In genomic region chr3:40877651-40878463, GRCh38 we compare ENCODE assay signal across 10 cellular contexts.
DNase-seq lines count a peak whose midpoint lies in the region; ATAC-seq, FAIRE-seq and TF ChIP-seq lines count a peak whose summit lies in the region.
"Had no signal": no experiment of that assay in that cellular context is flagged by ENCODE, and none has a peak within 500 bp of the region (broad histone marks: within the 10 kb centered on the region; RNA-seq: fewer than 3 reads in every experiment).

No MANE protein-coding gene starts in this region.

- in situ Hi-C loops in astrocyte of the cerebellum (cut with HindIII; ENCODE audit: low sequenced_read_pairs), result no loop called here
- in situ Hi-C loops in transverse colon (cut with MboI; ENCODE audit: low pct_ligation_motif_present in 1 of 4, low pct_unique_long_range_greater_than_20kb in 1 of 4, low sequenced_read_pairs in 3 of 4), result no loop called here

- peaks cover 5% of the 10 kb centered on the region for H3K9me3 Mint-ChIP-seq in neural crest cell
- H3K9me3 Mint-ChIP-seq in stimulated activated naive CD8-positive, alpha-beta T cell treated with anti-CD3 and anti-CD28 coated beads, Interleukin-15, amount 100 ng/mL, for 72 hours, result peaks cover 0 to 4% of the 10 kb centered on the region in 2 donors
- H3K9me3 Mint-ChIP-seq: natural killer cell had no signal

- peak overlapping the region; percentile 69 for H3K27ac Mint-ChIP-seq in neural crest cell (ENCODE audit: unreplicated experiment)
- H3K27ac Mint-ChIP-seq in stimulated activated naive CD8-positive, alpha-beta T cell treated with anti-CD3 and anti-CD28 coated beads, Interleukin-15, amount 100 ng/mL, for 72 hours, result no peak overlapping the region
- H3K27ac Mint-ChIP-seq: natural killer cell had no signal

- H3K36me3 Mint-ChIP-seq in neural crest cell (ENCODE audit: low read depth), result no peaks in the 10 kb centered on the region
- H3K36me3 Mint-ChIP-seq: natural killer cell had no signal

- no peak for FAIRE-seq in urothelium cell line (lab: Jason Lieb, UNC)

- H3K4me3 ChIP-seq in astrocyte of the cerebellum (ENCODE audit: low read depth, low read length) (no peak overlapping the region), transverse colon (no peak overlapping the region)

- no peak overlapping the region for H3K4me3 Mint-ChIP-seq in neural crest cell
- no peak overlapping the region for H3K4me3 Mint-ChIP-seq in stimulated activated naive CD8-positive, alpha-beta T cell treated with anti-CD3 and anti-CD28 coated beads, Interleukin-15, amount 100 ng/mL, for 72 hours
- H3K4me3 Mint-ChIP-seq: natural killer cell had no signal

- WGBS in transverse colon (ENCODE audit: low coverage in 1 of 2), 2 donors, result 52 to 69% methylated on average over 3 to 11 of the region's 11 CpGs

- TF ChIP-seq EP300 in transverse colon (IDR thresholded peaks at IDR 0.05; ENCODE audit: low read depth), result no peak

- no peaks in the 10 kb centered on the region for H3K9me3 ChIP-seq in transverse colon

- H3K27me3 Mint-ChIP-seq in neural crest cell (ENCODE audit: low read depth), result no peaks in the 10 kb centered on the region
- H3K27me3 Mint-ChIP-seq in stimulated activated naive CD8-positive, alpha-beta T cell treated with anti-CD3 and anti-CD28 coated beads, Interleukin-15, amount 100 ng/mL, for 72 hours, result peaks cover 6% of the 10 kb centered on the region

- TF ChIP-seq CTCF in astrocyte of the cerebellum (IDR thresholded peaks at IDR 0.05; ENCODE audit: low read depth, low read length, missing control alignments), result no peak
- no peak for TF ChIP-seq CTCF in neural crest cell (conservative IDR thresholded peaks at IDR 0.05)
- no peak for TF ChIP-seq CTCF in transverse colon (IDR thresholded peaks at IDR 0.05)

- DNase-seq in astrocyte of the cerebellum (ENCODE audit: low read depth), result peak; percentile 98
- DNase-seq in globus pallidus (ENCODE audit: low spot score), result peak; percentile 72
- DNase-seq in neural crest cell (ENCODE audit: low read depth, low spot score), result no peak
- DNase-seq in transverse colon, result peak; percentile 12
- no peak for DNase-seq in NCI-H1436 treated with DMSO at 0.1 percent for 48 hours (lab: John Stamatoyannopoulos, UW)
- no peak for DNase-seq in effector CD8-positive, alpha-beta T cell (lab: John Stamatoyannopoulos, UW)
- DNase-seq in urothelium cell line (ENCODE audit: low spot score), result no peak
- no peak for DNase-seq in stimulated activated naive CD8-positive, alpha-beta T cell treated with anti-CD3 and anti-CD28 coated beads, Interleukin-15, amount 100 ng/mL, for 72 hours
- DNase-seq: activated naive CD4-positive, alpha-beta T cell treated with Interleukin-2 at 50 U/mL for 16 hours; natural killer cell had no signal

- intact Hi-C loops in transverse colon (cut with DNase I; ENCODE audit: low total_unique reads), result no loop called here

- no peaks in the 10 kb centered on the region for H3K27me3 ChIP-seq in transverse colon

- no peak for TF ChIP-seq POLR2A in transverse colon (IDR thresholded peaks at IDR 0.05)

- H3K4me1 ChIP-seq in transverse colon, result peaks cover 0 to 26% (median 9%) of the 10 kb centered on the region in 4 donors

- H3K27ac ChIP-seq in transverse colon, result peak overlapping the region; percentile 54 to 79 (median 67)

- no peaks in the 10 kb centered on the region for H3K36me3 ChIP-seq in transverse colon

- no peak for ATAC-seq in stimulated activated naive CD8-positive, alpha-beta T cell treated with anti-CD3 and anti-CD28 coated beads, Interleukin-15, amount 100 ng/mL, for 72 hours

- peaks cover 29% of the 10 kb centered on the region for H3K4me1 Mint-ChIP-seq in neural crest cell
- no peaks in the 10 kb centered on the region for H3K4me1 Mint-ChIP-seq in stimulated activated naive CD8-positive, alpha-beta T cell treated with anti-CD3 and anti-CD28 coated beads, Interleukin-15, amount 100 ng/mL, for 72 hours
- H3K4me1 Mint-ChIP-seq: natural killer cell had no signal

Comparison
In these comparisons a context has a peak if more than half of its experiments do, and no peak if none do; other contexts are left out.
1. DNase-seq: peak in astrocyte of the cerebellum (single experiment), globus pallidus (single experiment) and transverse colon (single experiment); none in neural crest cell (single experiment), NCI-H1436 treated with DMSO at 0.1 percent for 48 hours (single experiment), effector CD8-positive, alpha-beta T cell (single experiment), urothelium cell line (single experiment) and stimulated activated naive CD8-positive, alpha-beta T cell treated with anti-CD3 and anti-CD28 coated beads, Interleukin-15, amount 100 ng/mL, for 72 hours (0 of 2).